3 cellular contexts compared by ENCODE assay signal in the genomic region with DNA sequence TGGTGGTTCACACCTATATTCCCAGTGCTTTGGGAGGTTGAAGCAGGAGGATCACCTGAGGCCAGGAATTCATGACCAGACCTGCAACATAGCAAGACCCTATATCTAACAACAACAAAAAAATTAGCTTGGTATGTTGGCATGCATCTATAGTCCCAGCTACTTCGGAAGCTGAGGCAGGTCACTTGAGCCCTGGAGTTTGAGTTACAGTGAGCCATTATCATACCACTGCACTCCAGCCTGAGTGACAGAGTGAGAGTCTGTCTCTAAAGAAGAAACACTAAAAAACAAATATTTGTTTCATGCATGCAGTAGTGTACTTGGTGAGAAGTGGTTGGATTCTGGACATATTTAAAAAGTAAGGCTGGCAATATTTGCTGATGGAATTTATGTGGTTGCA.
"Had no signal": no experiment of that assay in that cellular context is flagged by ENCODE, and none has a peak within 500 bp of the region (broad histone marks: within the 10 kb centered on the region; RNA-seq: fewer than 3 reads in every experiment).

No MANE protein-coding gene starts in this region.

- ATAC-seq: GM12878 had no signal

- DNase-seq: GDM1, GF-D8 had no signal

- H3K4me3 ChIP-seq: GM12878 had no signal
